Comparison of ENCODE assay signal across 7 cellular contexts in the genomic region with DNA sequence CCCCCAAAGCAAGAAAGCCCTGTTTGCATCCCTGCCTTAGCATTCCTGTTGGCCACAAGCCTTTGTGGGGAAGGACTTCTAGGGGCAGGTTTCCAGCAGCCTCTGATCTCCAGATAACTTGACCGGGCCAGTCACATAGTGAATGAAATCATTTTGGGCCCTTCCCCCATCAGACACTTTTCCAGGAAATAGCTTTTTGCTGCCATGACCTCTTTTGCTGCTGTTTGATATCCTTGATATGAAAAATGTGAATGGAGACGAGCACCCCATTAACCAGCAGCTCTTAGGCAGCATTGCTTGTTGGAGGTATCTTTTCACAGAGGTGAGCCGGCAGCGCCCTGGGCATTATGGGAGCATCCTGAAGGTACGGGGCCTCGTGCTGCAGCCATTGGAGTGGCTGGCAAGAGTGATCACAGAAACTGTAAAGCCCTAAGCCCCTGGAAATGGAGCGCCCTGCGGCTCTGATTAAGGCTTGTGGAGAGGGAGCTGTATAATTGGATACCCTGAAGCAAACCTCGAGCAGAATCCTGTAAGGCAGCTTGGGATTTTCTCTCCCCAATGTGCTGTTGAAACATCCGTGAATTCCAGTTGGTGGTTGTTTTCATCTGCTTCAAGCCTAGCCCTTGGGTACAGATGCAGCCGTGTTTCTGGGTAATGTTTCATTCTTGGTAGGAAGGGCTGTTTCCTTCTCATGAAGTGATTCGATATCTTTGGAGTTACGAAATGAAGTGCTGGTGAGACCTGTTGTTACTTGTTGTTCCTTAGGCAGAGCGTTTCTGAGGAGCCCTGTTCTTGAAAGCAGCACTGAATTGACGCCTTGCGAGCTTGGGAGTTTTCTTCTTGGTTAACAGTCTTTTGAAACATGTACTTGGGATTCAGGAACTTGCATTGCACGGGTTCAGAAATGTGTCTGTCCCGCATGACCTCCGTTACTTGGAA.
DNase-seq lines count a peak whose midpoint lies in the region; ATAC-seq and TF ChIP-seq lines count a peak whose summit lies in the region.

No MANE protein-coding gene starts in this region.

- H3K27ac ChIP-seq in HUES48 (ENCODE audit: low read depth, low read length) (peak overlapping the region; percentile 2), tibial nerve (peak overlapping the region in 2 of 4 donors; percentile 64 to 75), Karpas-422 (ENCODE audit: low read length) (no peak overlapping the region)

- H3K4me1 ChIP-seq in HUES48 (ENCODE audit: control insufficient read depth, insufficient read depth, low read length) (peaks cover 23% of the 10 kb centered on the region), adipocyte (ENCODE audit: control insufficient read depth, insufficient read depth, low read length) (peaks cover 41% of the 10 kb centered on the region), tibial nerve (peaks cover 0 to 51% (median 10%) of the 10 kb centered on the region in 4 donors), Karpas-422 (ENCODE audit: low read length) (no peaks in the 10 kb centered on the region)

- H3K27me3 ChIP-seq in HUES48 (ENCODE audit: control insufficient read depth, insufficient read depth, low read length) = no peaks in the 10 kb centered on the region
- no peaks in the 10 kb centered on the region for H3K27me3 ChIP-seq in adipocyte (replicated peaks; ENCODE audit: control insufficient read depth, insufficient read depth, low read length)
- no peaks in the 10 kb centered on the region for H3K27me3 ChIP-seq in tibial nerve
- no peaks in the 10 kb centered on the region for H3K27me3 ChIP-seq in Karpas-422 (ENCODE audit: low read length)

- intact Hi-C loops in left ventricle myocardium superior (cut with micrococcal nuclease) = no loop called here

- H3K9me2 ChIP-seq in Karpas-422 (replicated peaks; ENCODE audit: insufficient read depth, low read length) = no peaks in the 10 kb centered on the region

- TF ChIP-seq EP300 in tibial nerve (IDR thresholded peaks at IDR 0.05) = peak; percentile 50 to 80

- no peaks in the 10 kb centered on the region for H3K9me3 ChIP-seq in HUES48 (ENCODE audit: control insufficient read depth, insufficient read depth, low read length)
- H3K9me3 ChIP-seq in adipocyte (ENCODE audit: control insufficient read depth, low read length) = no peaks in the 10 kb centered on the region
- H3K9me3 ChIP-seq in tibial nerve = no peaks in the 10 kb centered on the region
- no peaks in the 10 kb centered on the region for H3K9me3 ChIP-seq in Karpas-422 (ENCODE audit: low read length)

- ATAC-seq in left ventricle myocardium superior (peak; percentile 73), GM21360 (IDR thresholded peaks at IDR 0.05; ENCODE audit: unreplicated experiment) (no peak)

- 65 to 73% methylated on average over 19 of the region's 19 CpGs for WGBS in tibial nerve, 2 donors

- H3K9ac ChIP-seq in HUES48 (ENCODE audit: low read depth, low read length) (no peak overlapping the region), adipocyte (ENCODE audit: low read length) (no peak overlapping the region), Karpas-422 (ENCODE audit: low read length) (no peak overlapping the region)

- H4K20me1 ChIP-seq in Karpas-422 (ENCODE audit: insufficient read depth, low read depth, low read length) = no peaks in the 10 kb centered on the region

- H3K4me3 ChIP-seq in HUES48 (ENCODE audit: low read depth, low read length) (no peak overlapping the region), adipocyte (ENCODE audit: low read length) (peak overlapping the region; percentile 49), tibial nerve (no peak overlapping the region), Karpas-422 (ENCODE audit: low read length) (no peak overlapping the region)

- no peak overlapping the region for H3K4me2 ChIP-seq in Karpas-422 (ENCODE audit: low read depth, low read length, poor library complexity, severe bottlenecking)

- no peak overlapping the region for H2AFZ ChIP-seq in Karpas-422 (ENCODE audit: low read length)

- DNase-seq in adipocyte (ENCODE audit: low read depth) = peak; percentile 92
- DNase-seq in left ventricle myocardium superior = no peak
- peak in 1 of 2 donors; percentile 47 for DNase-seq in tibial nerve (ENCODE audit: low spot score in 2 of 2)
- DNase-seq in NCI-H2029 treated with DMSO at 0.1 percent for 48 hours (lab: John Stamatoyannopoulos, UW) = no peak
- DNase-seq in Karpas-422 = no peak

- no peaks in the 10 kb centered on the region for H3K79me2 ChIP-seq in Karpas-422 (ENCODE audit: low read length)

- no peak for TF ChIP-seq POLR2A in tibial nerve (IDR thresholded peaks at IDR 0.05)

- no peak for TF ChIP-seq CTCF in tibial nerve (IDR thresholded peaks at IDR 0.05)

- H3K36me3 ChIP-seq in HUES48 (ENCODE audit: control insufficient read depth, insufficient read depth, low read length) (no peaks in the 10 kb centered on the region), adipocyte (ENCODE audit: control insufficient read depth, insufficient read depth, low read length, severe bottlenecking) (no peaks in the 10 kb centered on the region), tibial nerve (no peaks in the 10 kb centered on the region), Karpas-422 (ENCODE audit: insufficient read depth, low read length) (no peaks in the 10 kb centered on the region)
